22 cellular contexts compared by ENCODE assay signal in the genomic region with DNA sequence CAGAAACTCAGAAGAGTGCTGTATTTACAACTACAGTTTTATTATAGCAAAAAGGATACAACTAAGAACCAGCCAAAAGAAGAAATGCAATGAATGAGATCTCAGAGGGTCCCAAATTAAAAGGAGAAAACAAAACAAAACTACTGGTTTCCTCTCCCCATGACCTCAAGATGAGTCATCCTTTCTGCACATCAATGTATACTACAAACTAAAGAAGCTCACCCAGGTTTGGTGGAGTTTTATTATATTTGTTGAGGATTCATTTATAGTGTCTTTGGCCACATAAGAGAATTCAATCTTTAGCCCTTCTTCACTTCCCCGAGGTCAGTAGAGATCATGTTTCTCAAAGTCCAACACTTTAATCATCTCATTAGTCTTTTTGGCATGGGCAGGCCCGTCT.
DNase-seq lines count a peak whose midpoint lies in the region; ATAC-seq and TF ChIP-seq lines count a peak whose summit lies in the region.
"Had no signal": no experiment of that assay in that cellular context is flagged by ENCODE, and none has a peak within 500 bp of the region (broad histone marks: within the 10 kb centered on the region; RNA-seq: fewer than 3 reads in every experiment).

No MANE protein-coding gene starts in this region.

- ATAC-seq in HG02610 (IDR thresholded peaks at IDR 0.05; ENCODE audit: unreplicated experiment) (peak; percentile 45), RWPE2 (ENCODE audit: low read depth) (0 out of 3 replicates have a peak, but pooled peaks have one; percentile 27)
- ATAC-seq: activated T-cell treated with anti-CD3 and anti-CD28 coated beads, Interleukin-2, amount 50 U/mL, for 72 hours; effector memory CD8-positive, alpha-beta T cell; natural killer cell treated with Interleukin-12 subunit alpha and Interleukin-12 subunit beta and Interleukin-15 and Interleukin-18, amount 100 ng/mL, for 72 hours; pancreas; right lobe of liver; upper lobe of right lung had no signal

- H3K4me3 ChIP-seq in A673 (ENCODE audit: low read depth, low read length, poor library complexity, severe bottlenecking) (no peak overlapping the region), RWPE2 (ENCODE audit: severe bottlenecking) (no peak overlapping the region), suprapubic skin (no peak overlapping the region)
- H3K4me3 ChIP-seq: BLaER1, left ventricle myocardium inferior, pancreas, right lobe of liver, upper lobe of right lung had no signal

- intact Hi-C loops in A673 (cut with micrococcal nuclease; ENCODE audit: unreplicated experiment), result no loop called here

- no peak for TF ChIP-seq POLR2A in suprapubic skin (IDR thresholded peaks at IDR 0.05)

- peak; percentile 42 for DNase-seq in A673 (ENCODE audit: low spot score)
- DNase-seq in RWPE2 (ENCODE audit: low spot score), result no peak
- peak; percentile 5 for DNase-seq in fibroblast of peridontal ligament (ENCODE audit: extremely low read depth)
- DNase-seq in islet precursor cell, result no peak
- no peak for DNase-seq in NCI-H1105 treated with DMSO at 0.1 percent for 48 hours (lab: John Stamatoyannopoulos, UW)
- no peak for DNase-seq in suprapubic skin (ENCODE audit: low spot score in 2 of 2)
- no peak for DNase-seq in inferior parietal cortex (ENCODE audit: extremely low spot score)
- DNase-seq: ACHN; activated CD4-positive, alpha-beta T cell treated with anti-CD3 and anti-CD28 coated beads for 4 hours; activated T-cell treated with anti-CD3 and anti-CD28 coated beads, Interleukin-2, amount 50 U/mL, for 72 hours; aorta; effector memory CD8-positive, alpha-beta T cell; KBM-7; left ventricle myocardium inferior; NCI-H187; pancreas; right lobe of liver; SHP77; upper lobe of right lung had no signal

- whole genome bisulfite sequencing in suprapubic skin, result 79% methylated on average over 2 of the region's 2 CpGs

- CTCF ChIA-PET in A673 (lab: Charles Lee), result no interaction called here

- no peak overlapping the region for H3K27ac ChIP-seq in A673 (ENCODE audit: low read depth, low read length, poor library complexity, severe bottlenecking)
- no peak overlapping the region for H3K27ac ChIP-seq in RWPE2 (ENCODE audit: poor library complexity, severe bottlenecking)
- no peak overlapping the region for H3K27ac ChIP-seq in suprapubic skin
- H3K27ac ChIP-seq: BLaER1, left ventricle myocardium inferior, pancreas, right lobe of liver, upper lobe of right lung had no signal

- no peaks in the 10 kb centered on the region for H3K27me3 ChIP-seq in A673 (replicated peaks; ENCODE audit: insufficient read depth, low read depth, low read length, poor library complexity)
- H3K27me3 ChIP-seq in RWPE2 (ENCODE audit: insufficient read depth, poor library complexity, severe bottlenecking), result no peaks in the 10 kb centered on the region
- no peaks in the 10 kb centered on the region for H3K27me3 ChIP-seq in suprapubic skin
- H3K27me3 ChIP-seq: BLaER1, pancreas, right lobe of liver, upper lobe of right lung had no signal

- H3K36me3 ChIP-seq in A673 (ENCODE audit: insufficient read depth, low read length, poor library complexity, severe bottlenecking) (no peaks in the 10 kb centered on the region), RWPE2 (ENCODE audit: low read depth) (no peaks in the 10 kb centered on the region), suprapubic skin (no peaks in the 10 kb centered on the region)
- H3K36me3 ChIP-seq: BLaER1, left ventricle myocardium inferior, pancreas, right lobe of liver, upper lobe of right lung had no signal

- TF ChIP-seq CTCF in A673 (conservative IDR thresholded peaks at IDR 0.05; ENCODE audit: low read depth, low read length) (no peak), RWPE2 (IDR thresholded peaks at IDR 0.05; ENCODE audit: poor library complexity, severe bottlenecking) (no peak), suprapubic skin (IDR thresholded peaks at IDR 0.05) (no peak)

- TF ChIP-seq EP300 in suprapubic skin (IDR thresholded peaks at IDR 0.05), result no peak

- BruUV-seq in A673 (replicated peaks; lab: Mats Ljungman, UMichigan), result no TSS peak

- POLR2A ChIA-PET in A673 (lab: Charles Lee; ENCODE audit: low non-redundant PET), result no interaction called here

- H3K9me3 ChIP-seq in A673 (ENCODE audit: low read depth, low read length, poor library complexity, severe bottlenecking) (no peaks in the 10 kb centered on the region), RWPE2 (ENCODE audit: severe bottlenecking) (no peaks in the 10 kb centered on the region), suprapubic skin (no peaks in the 10 kb centered on the region)
- H3K9me3 ChIP-seq: BLaER1, left ventricle myocardium inferior, pancreas, right lobe of liver, upper lobe of right lung had no signal

- H3K4me1 ChIP-seq in A673 (ENCODE audit: insufficient read depth, low read length, poor library complexity, severe bottlenecking), result no peaks in the 10 kb centered on the region
- H3K4me1 ChIP-seq in RWPE2 (ENCODE audit: insufficient read depth, poor library complexity, severe bottlenecking), result no peaks in the 10 kb centered on the region
- no peaks in the 10 kb centered on the region for H3K4me1 ChIP-seq in suprapubic skin
- H3K4me1 ChIP-seq: BLaER1, left ventricle myocardium inferior, pancreas, right lobe of liver, upper lobe of right lung had no signal

Comparison
In these comparisons a context has a peak if more than half of its experiments do, and no peak if none do; other contexts are left out.
1. DNase-seq: peak in A673 (single experiment) and fibroblast of peridontal ligament (single experiment); none in RWPE2 (single experiment), islet precursor cell (single experiment), NCI-H1105 treated with DMSO at 0.1 percent for 48 hours (single experiment), suprapubic skin (0 of 2) and inferior parietal cortex (single experiment).